ENCODE assay signal across 14 cellular contexts in the genomic region with DNA sequence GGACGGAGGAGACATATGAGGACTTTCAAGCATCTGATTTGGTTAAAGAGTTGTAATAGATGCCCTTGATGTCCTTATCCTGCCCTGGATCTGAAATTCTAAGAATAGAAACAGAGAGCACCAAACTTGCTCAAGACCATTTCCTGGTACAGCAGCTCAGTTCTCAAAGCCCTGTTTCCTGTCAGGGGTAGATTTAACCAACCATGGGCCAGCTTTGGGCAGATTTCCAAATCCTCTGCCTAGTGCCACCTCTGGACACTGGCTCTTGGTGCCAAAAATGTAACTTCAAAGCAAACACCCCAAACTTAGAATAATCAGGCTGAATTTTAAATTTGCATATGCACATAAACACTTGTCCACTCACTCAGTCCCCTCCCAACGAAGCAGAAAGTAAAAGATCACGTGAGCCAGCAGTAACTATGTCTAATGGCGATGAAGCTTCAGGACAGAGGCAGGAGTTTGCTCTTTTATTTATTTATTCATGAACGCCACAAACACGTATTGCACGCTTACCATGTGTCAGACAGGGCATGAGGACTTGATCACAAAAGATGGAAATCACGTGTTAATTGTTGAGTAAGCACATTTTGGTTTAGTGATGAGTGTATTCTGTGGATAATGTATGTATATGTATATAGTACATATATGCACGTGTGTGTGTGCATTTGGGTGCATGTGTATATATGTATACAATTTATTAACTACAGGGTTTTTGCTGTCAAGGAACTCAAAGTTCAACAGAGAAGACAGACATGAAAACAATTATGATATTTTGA. TPM values are rescaled to one million over a fixed set of nuclear protein-coding genes. Genes with fewer than 3 reads are reported as not detected.
A peak's percentile ranks its signal among the peaks of the same experiment; 100 is the strongest.
DNase-seq lines count a peak whose midpoint lies in the region; ATAC-seq and TF ChIP-seq lines count a peak whose summit lies in the region.
"Had no signal": no experiment of that assay in that cellular context is flagged by ENCODE, and none has a peak within 500 bp of the region (broad histone marks: within the 10 kb centered on the region; RNA-seq: fewer than 3 reads in every experiment).

No MANE protein-coding gene starts in this region.

- H3K9me2 ChIP-seq in Loucy (replicated peaks; ENCODE audit: low read depth, low read length): no peaks in the 10 kb centered on the region

- ATAC-seq in activated CD4-positive, alpha-beta T cell treated with anti-CD3 and anti-CD28 coated beads for 36 hours: peak; percentile 76
- ATAC-seq in activated CD8-positive, alpha-beta T cell treated with anti-CD3 and anti-CD28 coated beads, Interleukin-2, amount 10 ng/mL, durations not matched to agents 7 days and 5 days: peak; percentile 95
- ATAC-seq in naive thymus-derived CD8-positive, alpha-beta T cell: peak; percentile 49 to 90

- H3K9me3 ChIP-seq in Loucy (ENCODE audit: insufficient read depth, low read depth, low read length): no peaks in the 10 kb centered on the region
- no peaks in the 10 kb centered on the region for H3K9me3 ChIP-seq in neural progenitor cell (ENCODE audit: low read depth)
- H3K9me3 ChIP-seq in ascending aorta: peaks cover 0 to 11% of the 10 kb centered on the region in 2 donors

- H3F3A ChIP-seq in Loucy (ENCODE audit: low read depth) (peaks cover 4% of the 10 kb centered on the region; the same call in 1 of the 2 replicates), neural progenitor cell (ENCODE audit: low read depth) (no peaks in the 10 kb centered on the region)

- intact Hi-C loops in activated CD4-positive, alpha-beta T cell treated with anti-CD3 and anti-CD28 coated beads for 36 hours (cut with DNase I, micrococcal nuclease): no loop called here
- intact Hi-C loops in MCF 10A (cut with micrococcal nuclease): no loop called here
- intact Hi-C loops in ascending aorta (cut with DNase I): no loop called here

- H3K4me1 Mint-ChIP-seq in activated CD4-positive, alpha-beta T cell treated with anti-CD3 and anti-CD28 coated beads for 36 hours: peaks cover 20% of the 10 kb centered on the region
- H3K4me1 Mint-ChIP-seq in activated CD8-positive, alpha-beta T cell treated with anti-CD3 and anti-CD28 coated beads, Interleukin-2, amount 10 ng/mL, durations not matched to agents 7 days and 5 days (ENCODE audit: low read depth): peaks cover 32% of the 10 kb centered on the region
- peaks cover 25 to 28% (median 26%) of the 10 kb centered on the region in 4 donors for H3K4me1 Mint-ChIP-seq in naive thymus-derived CD8-positive, alpha-beta T cell
- no peaks in the 10 kb centered on the region for H3K4me1 Mint-ChIP-seq in MCF 10A (ENCODE audit: insufficient read depth, unreplicated experiment)
- H3K4me1 Mint-ChIP-seq in neural progenitor cell: peaks cover 3% of the 10 kb centered on the region
- H3K4me1 Mint-ChIP-seq: nephron progenitor cell had no signal

- H3K27ac ChIP-seq in neural progenitor cell (no peak overlapping the region), ascending aorta (no peak overlapping the region)
- H3K27ac ChIP-seq: dorsolateral prefrontal cortex, SJCRH30, tibial nerve had no signal

- CTCF ChIA-PET in activated CD4-positive, alpha-beta T cell treated with anti-CD3 and anti-CD28 coated beads for 36 hours (lab: Charles Lee): interaction anchor here (0.7 kb wide), 1 partner anchor 11 kb away, joined by 3 read pairs; no protein-coding TSS in a partner anchor
- CTCF ChIA-PET in activated CD8-positive, alpha-beta T cell treated with anti-CD3 and anti-CD28 coated beads, Interleukin-2, amount 10 ng/mL, durations not matched to agents 7 days and 5 days (lab: Charles Lee): interaction anchor here (0.9 to 1.9 kb wide), 5 partner anchors 21 to 238 kb away, joined by 3 to 7 read pairs (median 5); no protein-coding TSS in a partner anchor
- CTCF ChIA-PET in MCF 10A (lab: Yijun Ruan, JAX): no interaction called here

- H3K4me2 ChIP-seq in Loucy (ENCODE audit: low read depth, low read length, poor library complexity, severe bottlenecking): peak overlapping the region; percentile 70
- H3K4me2 ChIP-seq in neural progenitor cell: no peak overlapping the region

- H4K20me1 ChIP-seq in Loucy (ENCODE audit: insufficient read depth, low read length, poor library complexity, severe bottlenecking) (no peaks in the 10 kb centered on the region), neural progenitor cell (ENCODE audit: low read depth) (no peaks in the 10 kb centered on the region)

- peak; percentile 34; the same call in 1 of the 2 replicates for TF ChIP-seq CTCF in Loucy (conservative IDR thresholded peaks at IDR 0.05; ENCODE audit: low read length)
- no peak for TF ChIP-seq CTCF in MCF 10A (IDR thresholded peaks at IDR 0.05; ENCODE audit: unreplicated experiment)
- no peak for TF ChIP-seq CTCF in neural progenitor cell (IDR thresholded peaks at IDR 0.05)
- no peak for TF ChIP-seq CTCF in ascending aorta (IDR thresholded peaks at IDR 0.05)

- H3K27me3 ChIP-seq in Loucy (ENCODE audit: insufficient read depth, low read length, poor library complexity, severe bottlenecking) (no peaks in the 10 kb centered on the region), neural progenitor cell (no peaks in the 10 kb centered on the region), ascending aorta (no peaks in the 10 kb centered on the region)
- H3K27me3 ChIP-seq: tibial nerve had no signal

- H3K36me3 ChIP-seq in Loucy (ENCODE audit: insufficient read depth, low read length): no peaks in the 10 kb centered on the region
- H3K36me3 ChIP-seq in neural progenitor cell: no peaks in the 10 kb centered on the region
- no peaks in the 10 kb centered on the region for H3K36me3 ChIP-seq in ascending aorta
- H3K36me3 ChIP-seq: SJCRH30, tibial nerve had no signal

- H3K9ac ChIP-seq in Loucy (ENCODE audit: low read depth, low read length, poor library complexity, severe bottlenecking) (peak overlapping the region; percentile 46), neural progenitor cell (no peak overlapping the region)

- 0 out of 2 replicates have a peak overlapping the region, but pooled peaks have one; percentile 53 for H2AFZ ChIP-seq in Loucy (ENCODE audit: low read length)
- no peak overlapping the region for H2AFZ ChIP-seq in neural progenitor cell (replicated peaks)

- H3K4me1 ChIP-seq in Loucy (ENCODE audit: insufficient read depth, low read length, poor library complexity, severe bottlenecking) (peaks cover 35% of the 10 kb centered on the region), neural progenitor cell (no peaks in the 10 kb centered on the region), ascending aorta (no peaks in the 10 kb centered on the region)
- H3K4me1 ChIP-seq: SJCRH30, tibial nerve had no signal

- peak; percentile 18 for DNase-seq in activated CD4-positive, alpha-beta T cell treated with anti-CD3 and anti-CD28 coated beads for 36 hours
- no peak for DNase-seq in activated CD4-positive, alpha-beta T cell treated with anti-CD3 and anti-CD28 coated beads for 1 hour
- peak; percentile 76 for DNase-seq in activated CD8-positive, alpha-beta T cell treated with anti-CD3 and anti-CD28 coated beads, Interleukin-2, amount 10 ng/mL, durations not matched to agents 7 days and 5 days
- DNase-seq in naive thymus-derived CD8-positive, alpha-beta T cell: peak in 2 of 10 donors; percentile 24 to 35
- DNase-seq in MCF 10A (ENCODE audit: unreplicated experiment): no peak
- DNase-seq in neural progenitor cell (ENCODE audit: low spot score): no peak
- DNase-seq in ascending aorta (ENCODE audit: low spot score in 2 of 2): no peak
- DNase-seq: dorsolateral prefrontal cortex, kidney glomerular epithelial cell, NCI-H2171 treated with DMSO at 0.1 percent for 48 hours, nephron progenitor cell, SJCRH30 had no signal

- H3K4me3 ChIP-seq in Loucy (ENCODE audit: low read length, poor library complexity, severe bottlenecking): peak overlapping the region; percentile 58
- no peak overlapping the region for H3K4me3 ChIP-seq in neural progenitor cell
- no peak overlapping the region for H3K4me3 ChIP-seq in ascending aorta
- H3K4me3 ChIP-seq: dorsolateral prefrontal cortex, SJCRH30, tibial nerve had no signal

- no peaks in the 10 kb centered on the region for H3K36me3 Mint-ChIP-seq in activated CD4-positive, alpha-beta T cell treated with anti-CD3 and anti-CD28 coated beads for 36 hours (ENCODE audit: low read depth)
- peaks cover 18% of the 10 kb centered on the region for H3K36me3 Mint-ChIP-seq in activated CD8-positive, alpha-beta T cell treated with anti-CD3 and anti-CD28 coated beads, Interleukin-2, amount 10 ng/mL, durations not matched to agents 7 days and 5 days (ENCODE audit: low read depth)
- H3K36me3 Mint-ChIP-seq in naive thymus-derived CD8-positive, alpha-beta T cell: peaks cover 0 to 6% (median 4%) of the 10 kb centered on the region in 3 donors
- no peaks in the 10 kb centered on the region for H3K36me3 Mint-ChIP-seq in MCF 10A (ENCODE audit: insufficient read depth, unreplicated experiment)
- peaks cover 1% of the 10 kb centered on the region for H3K36me3 Mint-ChIP-seq in neural progenitor cell

- no TSS peak for BruUV-seq in MCF 10A (replicated peaks; lab: Mats Ljungman, UMichigan)

- H3K79me2 ChIP-seq in Loucy (ENCODE audit: insufficient read depth, low read length) (no peaks in the 10 kb centered on the region), neural progenitor cell (ENCODE audit: low read depth) (no peaks in the 10 kb centered on the region)

- POLR2A ChIA-PET in activated CD4-positive, alpha-beta T cell treated with anti-CD3 and anti-CD28 coated beads for 36 hours (lab: Charles Lee): interaction anchor here (0.6 kb wide), 1 partner anchor 25 kb away, joined by 3 read pairs; no protein-coding TSS in a partner anchor
- POLR2A ChIA-PET in activated CD8-positive, alpha-beta T cell treated with anti-CD3 and anti-CD28 coated beads, Interleukin-2, amount 10 ng/mL, durations not matched to agents 7 days and 5 days (lab: Charles Lee): no interaction called here
- POLR2A ChIA-PET in naive thymus-derived CD8-positive, alpha-beta T cell (lab: Charles Lee): no interaction called here
- POLR2A ChIA-PET in MCF 10A (lab: Yijun Ruan, JAX): no interaction called here

- no peak overlapping the region for H3K4me3 Mint-ChIP-seq in activated CD4-positive, alpha-beta T cell treated with anti-CD3 and anti-CD28 coated beads for 36 hours
- peak overlapping the region; percentile 59 for H3K4me3 Mint-ChIP-seq in activated CD8-positive, alpha-beta T cell treated with anti-CD3 and anti-CD28 coated beads, Interleukin-2, amount 10 ng/mL, durations not matched to agents 7 days and 5 days
- peak overlapping the region; percentile 20 to 82 (median 50) for H3K4me3 Mint-ChIP-seq in naive thymus-derived CD8-positive, alpha-beta T cell
- H3K4me3 Mint-ChIP-seq in MCF 10A (ENCODE audit: unreplicated experiment): no peak overlapping the region
- no peak overlapping the region for H3K4me3 Mint-ChIP-seq in neural progenitor cell
- H3K4me3 Mint-ChIP-seq: nephron progenitor cell had no signal

- H3K27ac Mint-ChIP-seq in activated CD4-positive, alpha-beta T cell treated with anti-CD3 and anti-CD28 coated beads for 36 hours: peak overlapping the region; percentile 17
- peak overlapping the region; percentile 91 for H3K27ac Mint-ChIP-seq in activated CD8-positive, alpha-beta T cell treated with anti-CD3 and anti-CD28 coated beads, Interleukin-2, amount 10 ng/mL, durations not matched to agents 7 days and 5 days
- H3K27ac Mint-ChIP-seq in naive thymus-derived CD8-positive, alpha-beta T cell: peak overlapping the region in 6 of 10 donors; percentile 2 to 86 (median 51)
- H3K27ac Mint-ChIP-seq in MCF 10A (ENCODE audit: low read depth, unreplicated experiment) (no peak overlapping the region), neural progenitor cell (no peak overlapping the region)
- H3K27ac Mint-ChIP-seq: nephron progenitor cell had no signal

- no peaks in the 10 kb centered on the region for H3K27me3 Mint-ChIP-seq in activated CD4-positive, alpha-beta T cell treated with anti-CD3 and anti-CD28 coated beads for 36 hours
- peaks cover 9% of the 10 kb centered on the region for H3K27me3 Mint-ChIP-seq in activated CD8-positive, alpha-beta T cell treated with anti-CD3 and anti-CD28 coated beads, Interleukin-2, amount 10 ng/mL, durations not matched to agents 7 days and 5 days (ENCODE audit: low read depth)
- no peaks in the 10 kb centered on the region for H3K27me3 Mint-ChIP-seq in naive thymus-derived CD8-positive, alpha-beta T cell
- H3K27me3 Mint-ChIP-seq in MCF 10A (ENCODE audit: insufficient read depth, unreplicated experiment) (peaks cover 74% of the 10 kb centered on the region), neural progenitor cell (ENCODE audit: insufficient read depth, low read depth) (peaks cover 4% of the 10 kb centered on the region)

- H3K9me3 Mint-ChIP-seq in activated CD4-positive, alpha-beta T cell treated with anti-CD3 and anti-CD28 coated beads for 36 hours (ENCODE audit: low read depth): peaks cover 10% of the 10 kb centered on the region
- H3K9me3 Mint-ChIP-seq in activated CD8-positive, alpha-beta T cell treated with anti-CD3 and anti-CD28 coated beads, Interleukin-2, amount 10 ng/mL, durations not matched to agents 7 days and 5 days (ENCODE audit: insufficient read depth): peaks cover 24% of the 10 kb centered on the region
- peaks cover 0 to 20% (median 5%) of the 10 kb centered on the region in 9 donors for H3K9me3 Mint-ChIP-seq in naive thymus-derived CD8-positive, alpha-beta T cell
- no peaks in the 10 kb centered on the region for H3K9me3 Mint-ChIP-seq in MCF 10A (ENCODE audit: unreplicated experiment)
- H3K9me3 Mint-ChIP-seq in neural progenitor cell: peaks cover 9% of the 10 kb centered on the region

RNA-seq across cellular contexts. Expression of gene SDK2, which starts 23.1 kb away (rescaled TPM):
- under 1 TPM; 0.23 to 0.27 TPM for total RNA-seq in activated CD4-positive, alpha-beta T cell treated with anti-CD3 and anti-CD28 coated beads for 36 hours
- 10 to 100 TPM; 18.4 to 20.0 TPM for total RNA-seq in activated CD8-positive, alpha-beta T cell treated with anti-CD3 and anti-CD28 coated beads, Interleukin-2, amount 10 ng/mL, durations not matched to agents 7 days and 5 days
- 10 to 100 TPM; 10.4 to 11.3 TPM for total RNA-seq in naive thymus-derived CD8-positive, alpha-beta T cell
- 1 to 10 TPM in 2 of 3 donors, under 1 TPM in 1; 0.27 to 4.2 (median 1.6) TPM for polyA plus RNA-seq in naive thymus-derived CD8-positive, alpha-beta T cell
- not detected in 2 replicates for total RNA-seq in MCF 10A (2022)
- 15.3 and 39.9 TPM in 2 replicates for total RNA-seq in neural progenitor cell (ENCODE audit: low replicate concordance)
- 8.1 TPM for total RNA-seq in ascending aorta

Comparison
In these comparisons a context has a peak if more than half of its experiments do, and no peak if none do; other contexts are left out.
1. DNase-seq: peak in activated CD4-positive, alpha-beta T cell treated with anti-CD3 and anti-CD28 coated beads for 36 hours (single experiment) and activated CD8-positive, alpha-beta T cell treated with anti-CD3 and anti-CD28 coated beads, Interleukin-2, amount 10 ng/mL, durations not matched to agents 7 days and 5 days (single experiment); none in activated CD4-positive, alpha-beta T cell treated with anti-CD3 and anti-CD28 coated beads for 1 hour (single experiment), MCF 10A (single experiment), neural progenitor cell (single experiment) and ascending aorta (0 of 2).
2. H3K27ac Mint-ChIP-seq: peak in activated CD4-positive, alpha-beta T cell treated with anti-CD3 and anti-CD28 coated beads for 36 hours (single experiment), activated CD8-positive, alpha-beta T cell treated with anti-CD3 and anti-CD28 coated beads, Interleukin-2, amount 10 ng/mL, durations not matched to agents 7 days and 5 days (single experiment) and naive thymus-derived CD8-positive, alpha-beta T cell (6 of 10); none in MCF 10A (single experiment) and neural progenitor cell (single experiment).
3. H3K4me3 Mint-ChIP-seq: peak in activated CD8-positive, alpha-beta T cell treated with anti-CD3 and anti-CD28 coated beads, Interleukin-2, amount 10 ng/mL, durations not matched to agents 7 days and 5 days (single experiment) and naive thymus-derived CD8-positive, alpha-beta T cell (10 of 10); none in activated CD4-positive, alpha-beta T cell treated with anti-CD3 and anti-CD28 coated beads for 36 hours (single experiment), MCF 10A (single experiment) and neural progenitor cell (single experiment).
4. Peak in every context shown above with its lines, with median percentiles within 50 percentile points of each other: ATAC-seq.